Comparison of ENCODE assay signal across 11 cellular contexts in the genomic region with DNA sequence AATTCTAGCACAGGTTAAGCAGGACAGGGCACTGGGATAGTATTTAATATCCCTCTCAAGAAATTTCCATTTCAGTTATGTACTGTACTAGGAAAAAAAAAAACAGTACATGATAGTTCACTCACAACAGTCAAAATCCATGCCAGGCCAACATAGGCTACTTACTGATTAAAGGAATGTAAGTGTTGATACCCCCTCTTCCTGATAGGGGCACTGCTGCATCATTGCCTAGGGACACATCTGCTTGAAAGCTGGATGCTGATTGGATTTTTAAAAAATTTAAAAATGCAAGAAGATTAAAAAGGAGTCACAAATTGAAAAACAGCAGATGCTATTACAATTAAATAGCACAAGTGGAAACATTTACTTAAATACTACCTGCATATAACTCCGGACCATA. TPM values are rescaled to one million over a fixed set of nuclear protein-coding genes. Genes with fewer than 3 reads are reported as not detected.
DNase-seq lines count a peak whose midpoint lies in the region; TF ChIP-seq lines count a peak whose summit lies in the region.
"Had no signal": no experiment of that assay in that cellular context is flagged by ENCODE, and none has a peak within 500 bp of the region (broad histone marks: within the 10 kb centered on the region; RNA-seq: fewer than 3 reads in every experiment).

No MANE protein-coding gene starts in this region.

- H3K36me3 ChIP-seq in OCI-LY3 (replicated peaks; ENCODE audit: low read depth, low read length) (no peaks in the 10 kb centered on the region), suprapubic skin (peaks cover 33% of the 10 kb centered on the region)

- H2AFZ ChIP-seq in OCI-LY3 (ENCODE audit: low read depth, low read length): no peak overlapping the region

- H3K9ac ChIP-seq in OCI-LY3 (ENCODE audit: low read length): no peak overlapping the region

- no peak for TF ChIP-seq POLR2A in suprapubic skin (IDR thresholded peaks at IDR 0.05)

- TF ChIP-seq CTCF in GM12865 (IDR thresholded peaks at IDR 0.05; ENCODE audit: insufficient read depth, low read depth, low read length, missing control alignments) (peak; percentile 19), OCI-LY3 (IDR thresholded peaks at IDR 0.05; ENCODE audit: low read depth, low read length) (peak; percentile 37), epithelial cell of proximal tubule (conservative IDR thresholded peaks at IDR 0.05; ENCODE audit: low read depth, low read length) (peak; percentile 55), neural crest cell (conservative IDR thresholded peaks at IDR 0.05) (peak; percentile 35), suprapubic skin (IDR thresholded peaks at IDR 0.05) (no peak)

- CTCF ChIA-PET in activated naive CD4-positive, alpha-beta T cell treated with anti-CD3 and anti-CD28 coated beads, Interleukin-2, amount 10 ng/mL, durations not matched to agents 7 days and 5 days (lab: Charles Lee): interaction anchor here (0.5 to 1.3 kb wide), 2 partner anchors 83 to 154 kb away, joined by 3 read pairs; no protein-coding TSS in a partner anchor

- H3K4me1 Mint-ChIP-seq in neural crest cell: no peaks in the 10 kb centered on the region
- no peaks in the 10 kb centered on the region for H3K4me1 Mint-ChIP-seq in activated naive CD4-positive, alpha-beta T cell treated with anti-CD3 and anti-CD28 coated beads, Interleukin-2, amount 10 ng/mL, durations not matched to agents 7 days and 5 days
- H3K4me1 Mint-ChIP-seq: naive thymus-derived CD8-positive, alpha-beta T cell had no signal

- no peak overlapping the region for H3K4me3 Mint-ChIP-seq in neural crest cell
- no peak overlapping the region for H3K4me3 Mint-ChIP-seq in activated naive CD4-positive, alpha-beta T cell treated with anti-CD3 and anti-CD28 coated beads, Interleukin-2, amount 10 ng/mL, durations not matched to agents 7 days and 5 days
- H3K4me3 Mint-ChIP-seq: naive thymus-derived CD8-positive, alpha-beta T cell had no signal

- H3K27me3 Mint-ChIP-seq in neural crest cell (ENCODE audit: low read depth): no peaks in the 10 kb centered on the region
- H3K27me3 Mint-ChIP-seq in activated naive CD4-positive, alpha-beta T cell treated with anti-CD3 and anti-CD28 coated beads, Interleukin-2, amount 10 ng/mL, durations not matched to agents 7 days and 5 days: no peaks in the 10 kb centered on the region

- H3K4me1 ChIP-seq in OCI-LY3 (ENCODE audit: low read length) (no peaks in the 10 kb centered on the region), suprapubic skin (no peaks in the 10 kb centered on the region)

- no peaks in the 10 kb centered on the region for H3K9me3 Mint-ChIP-seq in neural crest cell
- no peaks in the 10 kb centered on the region for H3K9me3 Mint-ChIP-seq in activated naive CD4-positive, alpha-beta T cell treated with anti-CD3 and anti-CD28 coated beads, Interleukin-2, amount 10 ng/mL, durations not matched to agents 7 days and 5 days
- H3K9me3 Mint-ChIP-seq: naive thymus-derived CD8-positive, alpha-beta T cell had no signal

- no peak overlapping the region for H3K4me2 ChIP-seq in OCI-LY3 (ENCODE audit: low read length)

- no peaks in the 10 kb centered on the region for H4K20me1 ChIP-seq in OCI-LY3 (ENCODE audit: insufficient read depth, low read length)

- DNase-seq in GM12865 (ENCODE audit: low read depth) (peak; percentile 21), epithelial cell of proximal tubule (ENCODE audit: low read depth) (no peak), neural crest cell (ENCODE audit: low read depth, low spot score) (no peak), suprapubic skin (ENCODE audit: low spot score in 2 of 2) (no peak), T-helper 9 cell (no peak), SW 1271 (lab: John Stamatoyannopoulos, UW) (no peak)
- no peak for DNase-seq in activated naive CD4-positive, alpha-beta T cell treated with anti-CD3 and anti-CD28 coated beads, Interleukin-2, amount 10 ng/mL, durations not matched to agents 7 days and 5 days
- DNase-seq: activated T-cell treated with anti-CD3 and anti-CD28 coated beads, Interleukin-2, amount 50 U/mL, for 48 hours; naive thymus-derived CD8-positive, alpha-beta T cell had no signal

- WGBS in suprapubic skin: 94% methylated on average over 1 of the region's 1 CpG

- no peaks in the 10 kb centered on the region for H3K79me2 ChIP-seq in OCI-LY3 (ENCODE audit: low read length)

- no peak overlapping the region for H3K27ac Mint-ChIP-seq in neural crest cell (ENCODE audit: unreplicated experiment)
- H3K27ac Mint-ChIP-seq in activated naive CD4-positive, alpha-beta T cell treated with anti-CD3 and anti-CD28 coated beads, Interleukin-2, amount 10 ng/mL, durations not matched to agents 7 days and 5 days: no peak overlapping the region
- H3K27ac Mint-ChIP-seq: naive thymus-derived CD8-positive, alpha-beta T cell had no signal

- H3K4me3 ChIP-seq in GM12865 (ENCODE audit: low read depth, low read length): no peak overlapping the region
- no peak overlapping the region for H3K4me3 ChIP-seq in OCI-LY3 (ENCODE audit: low read length)
- no peak overlapping the region for H3K4me3 ChIP-seq in epithelial cell of proximal tubule (ENCODE audit: low read depth, low read length)
- H3K4me3 ChIP-seq in suprapubic skin: no peak overlapping the region
- H3K4me3 ChIP-seq: SK-N-MC had no signal

- H3K27me3 ChIP-seq in OCI-LY3 (ENCODE audit: low read depth, low read length) (peaks cover 52% of the 10 kb centered on the region), suprapubic skin (no peaks in the 10 kb centered on the region)

- H3K36me3 Mint-ChIP-seq in neural crest cell (ENCODE audit: low read depth): peaks cover 7% of the 10 kb centered on the region
- H3K36me3 Mint-ChIP-seq in activated naive CD4-positive, alpha-beta T cell treated with anti-CD3 and anti-CD28 coated beads, Interleukin-2, amount 10 ng/mL, durations not matched to agents 7 days and 5 days: no peaks in the 10 kb centered on the region

- no peak overlapping the region for H3K27ac ChIP-seq in OCI-LY3 (ENCODE audit: low read length)
- H3K27ac ChIP-seq in suprapubic skin: no peak overlapping the region
- H3K27ac ChIP-seq: SK-N-MC had no signal

- no peak for TF ChIP-seq EP300 in suprapubic skin (IDR thresholded peaks at IDR 0.05)

- no peaks in the 10 kb centered on the region for H3K9me3 ChIP-seq in OCI-LY3 (ENCODE audit: insufficient read depth, low read length)
- no peaks in the 10 kb centered on the region for H3K9me3 ChIP-seq in suprapubic skin

RNA-seq across cellular contexts. Expression of a gene that starts 43.4 kb away (rescaled TPM):
- total RNA-seq in epithelial cell of proximal tubule (not detected in 2 replicates), neural crest cell (not detected in 2 replicates), suprapubic skin (under 1 TPM in 1 of 4 donors, not detected in 3; 0.42 TPM)
- total RNA-seq: naive thymus-derived CD8-positive, alpha-beta T cell had no signal

Comparison
In these comparisons a context has a peak if more than half of its experiments do, and no peak if none do; other contexts are left out.
1. CTCF ChIP-seq: peak in GM12865 (single experiment), OCI-LY3 (single experiment), epithelial cell of proximal tubule (single experiment) and neural crest cell (single experiment); none in suprapubic skin (0 of 2).